ENCODE assay signal across 9 cellular contexts in genomic region chr6:121652726-121653623, GRCh38.
DNase-seq lines count a peak whose midpoint lies in the region; ATAC-seq, FAIRE-seq and TF ChIP-seq lines count a peak whose summit lies in the region.
"Had no signal": no experiment of that assay in that cellular context is flagged by ENCODE, and none has a peak within 500 bp of the region (broad histone marks: within the 10 kb centered on the region; RNA-seq: fewer than 3 reads in every experiment).

No MANE protein-coding gene starts in this region.

- no peaks in the 10 kb centered on the region for H3K4me1 Mint-ChIP-seq in stimulated activated memory B cell treated with anti-CD40 and anti-IgM and Interleukin-4, amounts not matched to agents 10 μg/mL and 1 μg/mL and 100 μg/mL, for 72 hours

- TF ChIP-seq POLR2A in H54 (IDR thresholded peaks at IDR 0.05; ENCODE audit: low read depth, low read length) = no peak

- H3K9me3 ChIP-seq in SJSA1 (replicated peaks) = no peaks in the 10 kb centered on the region
- no peaks in the 10 kb centered on the region for H3K9me3 ChIP-seq in small intestine (ENCODE audit: control insufficient read depth, low read depth)

- H3K27me3 Mint-ChIP-seq in stimulated activated memory B cell treated with anti-CD40 and anti-IgM and Interleukin-4, amounts not matched to agents 10 μg/mL and 1 μg/mL and 100 μg/mL, for 72 hours = no peaks in the 10 kb centered on the region
- H3K27me3 Mint-ChIP-seq: activated naive CD8-positive, alpha-beta T cell treated with anti-CD3 and anti-CD28 coated beads, Interleukin-2, amount 10 ng/mL, durations not matched to agents 7 days and 5 days had no signal

- ATAC-seq in stimulated activated memory B cell treated with anti-CD40 and anti-IgM and Interleukin-4, amounts not matched to agents 10 μg/mL and 1 μg/mL and 100 μg/mL, for 72 hours = no peak

- H3K27me3 ChIP-seq in SJSA1 (replicated peaks) (no peaks in the 10 kb centered on the region), small intestine (ENCODE audit: control insufficient read depth in 2 of 2, insufficient read depth in 2 of 2, low read length in 2 of 2) (no peaks in the 10 kb centered on the region)

- H3K4me1 ChIP-seq in SJSA1 (replicated peaks) (peaks cover 29% of the 10 kb centered on the region), small intestine (ENCODE audit: control insufficient read depth in 2 of 2, insufficient read depth in 1 of 2, low read depth in 1 of 2, low read length in 1 of 2) (no peaks in the 10 kb centered on the region)

- FAIRE-seq in H54 (lab: Jason Lieb, UNC) (peak; percentile 36), small intestine (lab: Jason Lieb, UNC) (no peak)

- no peak overlapping the region for H3K4me3 Mint-ChIP-seq in stimulated activated memory B cell treated with anti-CD40 and anti-IgM and Interleukin-4, amounts not matched to agents 10 μg/mL and 1 μg/mL and 100 μg/mL, for 72 hours

- H3K27ac ChIP-seq in SJSA1 = peak overlapping the region; percentile 46
- H3K27ac ChIP-seq in small intestine (ENCODE audit: low read depth in 1 of 2, low read length in 1 of 2) = no peak overlapping the region

- H3K27ac Mint-ChIP-seq in stimulated activated memory B cell treated with anti-CD40 and anti-IgM and Interleukin-4, amounts not matched to agents 10 μg/mL and 1 μg/mL and 100 μg/mL, for 72 hours = no peak overlapping the region
- H3K27ac Mint-ChIP-seq: activated naive CD8-positive, alpha-beta T cell treated with anti-CD3 and anti-CD28 coated beads, Interleukin-2, amount 10 ng/mL, durations not matched to agents 7 days and 5 days had no signal

- no peaks in the 10 kb centered on the region for H3K36me3 Mint-ChIP-seq in stimulated activated memory B cell treated with anti-CD40 and anti-IgM and Interleukin-4, amounts not matched to agents 10 μg/mL and 1 μg/mL and 100 μg/mL, for 72 hours
- H3K36me3 Mint-ChIP-seq: activated naive CD8-positive, alpha-beta T cell treated with anti-CD3 and anti-CD28 coated beads, Interleukin-2, amount 10 ng/mL, durations not matched to agents 7 days and 5 days had no signal

- DNase-seq in H54 (ENCODE audit: insufficient read length, low spot score) = no peak
- DNase-seq in SJSA1 (ENCODE audit: low read depth in 1 of 2, low spot score in 2 of 2) = peak in 1 of 2 experiments; percentile 72
- peak; percentile 94 for DNase-seq in glomerular endothelial cell (ENCODE audit: extremely low read depth, low read depth, low spot score)
- DNase-seq in small intestine = peak; percentile 25
- DNase-seq in NCI-H510A (lab: John Stamatoyannopoulos, UW) = no peak
- DNase-seq in 8988T = no peak
- DNase-seq in SK-N-DZ (ENCODE audit: low spot score) = no peak
- DNase-seq: activated naive CD8-positive, alpha-beta T cell treated with anti-CD3 and anti-CD28 coated beads, Interleukin-2, amount 10 ng/mL, durations not matched to agents 7 days and 5 days had no signal

- no peak overlapping the region for H3K4me3 ChIP-seq in SJSA1
- no peak overlapping the region for H3K4me3 ChIP-seq in small intestine (ENCODE audit: low read depth in 1 of 2, low read length in 2 of 2)

- no peaks in the 10 kb centered on the region for H3K36me3 ChIP-seq in SJSA1
- no peaks in the 10 kb centered on the region for H3K36me3 ChIP-seq in small intestine (ENCODE audit: control insufficient read depth in 2 of 2, insufficient read depth in 2 of 2, low read length in 2 of 2)

- peaks cover 2% of the 10 kb centered on the region for H3K9me3 Mint-ChIP-seq in stimulated activated memory B cell treated with anti-CD40 and anti-IgM and Interleukin-4, amounts not matched to agents 10 μg/mL and 1 μg/mL and 100 μg/mL, for 72 hours

- 45 to 73% (median 62%) methylated on average over 7 of the region's 7 CpGs for WGBS in small intestine, 3 donors

Comparison
In these comparisons a context has a peak if more than half of its experiments do, and no peak if none do; other contexts are left out.
1. DNase-seq: peak in glomerular endothelial cell (single experiment) and small intestine (single experiment); none in H54 (single experiment), NCI-H510A (single experiment), 8988T (single experiment) and SK-N-DZ (single experiment).